Comparison of ENCODE assay signal across 2 cellular contexts in the genomic region with DNA sequence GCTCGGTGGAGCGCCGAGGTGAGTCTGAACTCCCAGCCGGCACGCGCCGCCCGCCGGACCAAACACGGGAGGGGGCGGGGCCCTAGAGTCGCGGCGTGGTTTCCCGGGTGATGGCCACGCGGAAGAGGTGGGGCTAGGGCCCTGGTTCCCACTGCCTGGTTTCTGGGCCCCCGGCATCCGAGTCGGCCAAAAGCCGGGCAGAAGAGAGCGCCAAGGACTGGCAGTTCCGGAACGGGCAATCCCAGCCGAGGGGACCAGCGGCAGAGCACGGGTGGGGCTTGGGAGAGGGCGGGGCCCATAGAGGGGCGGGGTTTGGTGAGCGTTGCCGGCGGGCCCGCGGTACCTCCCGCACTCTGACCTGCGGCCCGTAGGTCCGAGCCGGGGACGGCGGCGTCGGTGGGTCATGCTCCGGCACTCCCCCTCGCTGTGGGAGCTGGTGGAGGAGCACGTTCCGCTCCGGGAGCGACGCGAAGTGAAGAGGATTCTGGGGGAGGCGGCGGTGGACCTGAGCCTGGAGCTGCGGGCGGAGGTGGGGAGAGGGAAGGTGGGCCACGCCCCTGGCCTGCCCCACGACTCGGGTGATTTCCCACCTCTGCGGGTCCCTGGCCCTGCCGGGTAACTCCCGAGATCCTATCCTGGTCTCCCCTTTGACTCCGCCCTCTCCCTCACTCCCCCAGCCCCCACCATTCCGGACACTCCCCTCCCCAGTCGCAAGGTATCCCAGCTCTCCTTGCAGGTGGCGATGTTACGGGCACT.
TF ChIP-seq lines count a peak whose summit lies in the region.

A gene (plus strand): TSS at position 124 of the 756 bp plus-strand sequence. CDS start 280 bp downstream, at position 404.

TF ChIP-seq in A549, 52 proteins besides CTCF, POLR2A, EP300 and RAD21 (continued from another document):
- TF ChIP-seq, protein P1, sequence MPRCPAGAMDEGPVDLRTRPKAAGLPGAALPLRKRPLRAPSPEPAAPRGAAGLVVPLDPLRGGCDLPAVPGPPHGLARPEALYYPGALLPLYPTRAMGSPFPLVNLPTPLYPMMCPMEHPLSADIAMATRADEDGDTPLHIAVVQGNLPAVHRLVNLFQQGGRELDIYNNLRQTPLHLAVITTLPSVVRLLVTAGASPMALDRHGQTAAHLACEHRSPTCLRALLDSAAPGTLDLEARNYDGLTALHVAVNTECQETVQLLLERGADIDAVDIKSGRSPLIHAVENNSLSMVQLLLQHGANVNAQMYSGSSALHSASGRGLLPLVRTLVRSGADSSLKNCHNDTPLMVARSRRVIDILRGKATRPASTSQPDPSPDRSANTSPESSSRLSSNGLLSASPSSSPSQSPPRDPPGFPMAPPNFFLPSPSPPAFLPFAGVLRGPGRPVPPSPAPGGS (IDR thresholded peaks at IDR 0.05): 0 out of 3 replicates have a peak, but pooled peaks have one; percentile 9
- peak; percentile 64; the same call in 1 of the 2 replicates for TF ChIP-seq NPAS2 (CRISPR knock-in tag; IDR thresholded peaks at IDR 0.05; ENCODE audit: borderline replicate concordance)
- TF ChIP-seq, protein P2, sequence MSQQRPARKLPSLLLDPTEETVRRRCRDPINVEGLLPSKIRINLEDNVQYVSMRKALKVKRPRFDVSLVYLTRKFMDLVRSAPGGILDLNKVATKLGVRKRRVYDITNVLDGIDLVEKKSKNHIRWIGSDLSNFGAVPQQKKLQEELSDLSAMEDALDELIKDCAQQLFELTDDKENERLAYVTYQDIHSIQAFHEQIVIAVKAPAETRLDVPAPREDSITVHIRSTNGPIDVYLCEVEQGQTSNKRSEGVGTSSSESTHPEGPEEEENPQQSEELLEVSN (IDR thresholded peaks at IDR 0.05; ENCODE audit: borderline replicate concordance, low read depth): peak; percentile 29
- TF ChIP-seq, protein P3, sequence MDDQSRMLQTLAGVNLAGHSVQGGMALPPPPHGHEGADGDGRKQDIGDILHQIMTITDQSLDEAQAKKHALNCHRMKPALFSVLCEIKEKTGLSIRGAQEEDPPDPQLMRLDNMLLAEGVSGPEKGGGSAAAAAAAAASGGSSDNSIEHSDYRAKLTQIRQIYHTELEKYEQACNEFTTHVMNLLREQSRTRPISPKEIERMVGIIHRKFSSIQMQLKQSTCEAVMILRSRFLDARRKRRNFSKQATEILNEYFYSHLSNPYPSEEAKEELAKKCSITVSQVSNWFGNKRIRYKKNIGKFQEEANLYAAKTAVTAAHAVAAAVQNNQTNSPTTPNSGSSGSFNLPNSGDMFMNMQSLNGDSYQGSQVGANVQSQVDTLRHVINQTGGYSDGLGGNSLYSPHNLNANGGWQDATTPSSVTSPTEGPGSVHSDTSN (IDR thresholded peaks at IDR 0.05): peak; percentile 17; the same call in 1 of the 2 replicates
- TF ChIP-seq POLR2AphosphoS2 (conservative IDR thresholded peaks at IDR 0.05; ENCODE audit: low read length): no peak
- TF ChIP-seq ZFP36 (IDR thresholded peaks at IDR 0.05; ENCODE audit: borderline replicate concordance, partially characterized antibody): no peak
- no peak for TF ChIP-seq EHF (CRISPR knock-in tag; IDR thresholded peaks at IDR 0.05)
- TF ChIP-seq CEBPB (IDR thresholded peaks at IDR 0.05): no peak
- TF ChIP-seq, protein P4, sequence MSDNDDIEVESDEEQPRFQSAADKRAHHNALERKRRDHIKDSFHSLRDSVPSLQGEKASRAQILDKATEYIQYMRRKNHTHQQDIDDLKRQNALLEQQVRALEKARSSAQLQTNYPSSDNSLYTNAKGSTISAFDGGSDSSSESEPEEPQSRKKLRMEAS (IDR thresholded peaks at IDR 0.05): peak; percentile 79
- no peak for TF ChIP-seq ZC3H11A (IDR thresholded peaks at IDR 0.05)
- TF ChIP-seq JUN (IDR thresholded peaks at IDR 0.05): peak in 1 of 2 experiments; percentile 66; a peak in 2 of 5 replicates

TF ChIP-seq in HepG2, 621 proteins besides CTCF, POLR2A, EP300 and RAD21 (continued from another document and continues in another):
- TF ChIP-seq, protein P5, sequence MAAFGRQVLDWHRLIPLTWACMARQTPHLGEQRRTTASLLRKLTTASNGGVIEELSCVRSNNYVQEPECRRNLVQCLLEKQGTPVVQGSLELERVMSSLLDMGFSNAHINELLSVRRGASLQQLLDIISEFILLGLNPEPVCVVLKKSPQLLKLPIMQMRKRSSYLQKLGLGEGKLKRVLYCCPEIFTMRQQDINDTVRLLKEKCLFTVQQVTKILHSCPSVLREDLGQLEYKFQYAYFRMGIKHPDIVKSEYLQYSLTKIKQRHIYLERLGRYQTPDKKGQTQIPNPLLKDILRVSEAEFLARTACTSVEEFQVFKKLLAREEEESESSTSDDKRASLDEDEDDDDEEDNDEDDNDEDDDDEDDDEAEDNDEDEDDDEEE (CRISPR knock-in tag; IDR thresholded peaks at IDR 0.05): 0 out of 2 replicates have a peak, but pooled peaks have one; percentile 22
- TF ChIP-seq ZNF607 (CRISPR knock-in tag; IDR thresholded peaks at IDR 0.05; ENCODE audit: borderline replicate concordance): peak; percentile 89
- TF ChIP-seq MBD4 (IDR thresholded peaks at IDR 0.05; ENCODE audit: borderline replicate concordance, low read length): no peak
- TF ChIP-seq RFXANK (CRISPR knock-in tag; IDR thresholded peaks at IDR 0.05): no peak
- peak; percentile 78; the same call in 1 of the 2 replicates for TF ChIP-seq SALL1 (CRISPR knock-in tag; IDR thresholded peaks at IDR 0.05)
- no peak for TF ChIP-seq HMG20A (CRISPR knock-in tag; IDR thresholded peaks at IDR 0.05; ENCODE audit: borderline replicate concordance)
- no peak for TF ChIP-seq ZNF256 (CRISPR knock-in tag; conservative IDR thresholded peaks at IDR 0.05)
- peak; percentile 30; the same call in 1 of the 2 replicates for TF ChIP-seq ETV5 (CRISPR knock-in tag; IDR thresholded peaks at IDR 0.05; ENCODE audit: borderline replicate concordance)
- peak; percentile 75; the same call in 1 of the 2 replicates for TF ChIP-seq ZSCAN22 (CRISPR knock-in tag; IDR thresholded peaks at IDR 0.05)
- peak; percentile 56 for TF ChIP-seq GATAD1 (CRISPR knock-in tag; IDR thresholded peaks at IDR 0.05)
- TF ChIP-seq HOXA3 (CRISPR knock-in tag; IDR thresholded peaks at IDR 0.05): no peak; the same call in 1 of the 2 replicates
- no peak for TF ChIP-seq CEBPB (IDR thresholded peaks at IDR 0.05; ENCODE audit: borderline replicate concordance, low read depth, low read length)
- TF ChIP-seq, protein P6, sequence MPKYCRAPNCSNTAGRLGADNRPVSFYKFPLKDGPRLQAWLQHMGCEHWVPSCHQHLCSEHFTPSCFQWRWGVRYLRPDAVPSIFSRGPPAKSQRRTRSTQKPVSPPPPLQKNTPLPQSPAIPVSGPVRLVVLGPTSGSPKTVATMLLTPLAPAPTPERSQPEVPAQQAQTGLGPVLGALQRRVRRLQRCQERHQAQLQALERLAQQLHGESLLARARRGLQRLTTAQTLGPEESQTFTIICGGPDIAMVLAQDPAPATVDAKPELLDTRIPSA (CRISPR knock-in tag; IDR thresholded peaks at IDR 0.05; ENCODE audit: borderline replicate concordance): no peak; the same call in 1 of the 2 replicates
- TF ChIP-seq CAMTA2 (CRISPR knock-in tag; IDR thresholded peaks at IDR 0.05; ENCODE audit: borderline replicate concordance): peak; percentile 77
- 0 out of 2 replicates have a peak, but pooled peaks have one; percentile 28 for TF ChIP-seq PHF20 (CRISPR knock-in tag; IDR thresholded peaks at IDR 0.05)
- peak; percentile 38; the same call in 1 of the 2 replicates for TF ChIP-seq ESRRA (CRISPR knock-in tag; IDR thresholded peaks at IDR 0.05; ENCODE audit: low read depth)
- TF ChIP-seq SNRNP70 (IDR thresholded peaks at IDR 0.05; ENCODE audit: low read depth, low read length): no peak
- TF ChIP-seq MZF1 (CRISPR knock-in tag; IDR thresholded peaks at IDR 0.05; ENCODE audit: borderline replicate concordance): 0 out of 2 replicates have a peak, but pooled peaks have one; percentile 38
- TF ChIP-seq TSC22D2 (CRISPR knock-in tag; IDR thresholded peaks at IDR 0.05; ENCODE audit: borderline replicate concordance): no peak
- TF ChIP-seq PCBP1 (IDR thresholded peaks at IDR 0.05; ENCODE audit: borderline replicate concordance, low read depth, low read length): 0 out of 2 replicates have a peak, but pooled peaks have one; percentile 45
- 0 out of 2 replicates have a peak, but pooled peaks have one; percentile 29 for TF ChIP-seq ZBTB3 (CRISPR knock-in tag; IDR thresholded peaks at IDR 0.05; ENCODE audit: borderline replicate concordance, low read depth)
- no peak for TF ChIP-seq JUND (CRISPR knock-in tag; IDR thresholded peaks at IDR 0.05)
- no peak for TF ChIP-seq HOXD1 (CRISPR knock-in tag; IDR thresholded peaks at IDR 0.05)
- TF ChIP-seq ZNF335 (CRISPR knock-in tag; IDR thresholded peaks at IDR 0.05): 0 out of 2 replicates have a peak, but pooled peaks have one; percentile 82
- peak; percentile 26; the same call in 1 of the 2 replicates for TF ChIP-seq ZNF782 (CRISPR knock-in tag; IDR thresholded peaks at IDR 0.05; ENCODE audit: borderline replicate concordance)
- TF ChIP-seq, protein P1 (CRISPR knock-in tag; IDR thresholded peaks at IDR 0.05): peak; percentile 59
- peak; percentile 13; the same call in 1 of the 2 replicates for TF ChIP-seq KAT8 (CRISPR knock-in tag; IDR thresholded peaks at IDR 0.05)
- 0 out of 2 replicates have a peak, but pooled peaks have one; percentile 15 for TF ChIP-seq ZNF160 (CRISPR knock-in tag; IDR thresholded peaks at IDR 0.05)
- TF ChIP-seq, protein P7, sequence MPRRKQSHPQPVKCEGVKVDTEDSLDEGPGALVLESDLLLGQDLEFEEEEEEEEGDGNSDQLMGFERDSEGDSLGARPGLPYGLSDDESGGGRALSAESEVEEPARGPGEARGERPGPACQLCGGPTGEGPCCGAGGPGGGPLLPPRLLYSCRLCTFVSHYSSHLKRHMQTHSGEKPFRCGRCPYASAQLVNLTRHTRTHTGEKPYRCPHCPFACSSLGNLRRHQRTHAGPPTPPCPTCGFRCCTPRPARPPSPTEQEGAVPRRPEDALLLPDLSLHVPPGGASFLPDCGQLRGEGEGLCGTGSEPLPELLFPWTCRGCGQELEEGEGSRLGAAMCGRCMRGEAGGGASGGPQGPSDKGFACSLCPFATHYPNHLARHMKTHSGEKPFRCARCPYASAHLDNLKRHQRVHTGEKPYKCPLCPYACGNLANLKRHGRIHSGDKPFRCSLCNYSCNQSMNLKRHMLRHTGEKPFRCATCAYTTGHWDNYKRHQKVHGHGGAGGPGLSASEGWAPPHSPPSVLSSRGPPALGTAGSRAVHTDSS (CRISPR knock-in tag; conservative IDR thresholded peaks at IDR 0.05): no peak
- peak; percentile 91 for TF ChIP-seq CHCHD3 (CRISPR knock-in tag; IDR thresholded peaks at IDR 0.05)
- TF ChIP-seq ZFP90 (CRISPR knock-in tag; IDR thresholded peaks at IDR 0.05; ENCODE audit: borderline replicate concordance): peak; percentile 40; the same call in 1 of the 2 replicates
- TF ChIP-seq ZNF652 (CRISPR knock-in tag; IDR thresholded peaks at IDR 0.05; ENCODE audit: borderline replicate concordance, low read depth): no peak
- no peak; the same call in 1 of the 2 replicates for TF ChIP-seq ZNF331 (CRISPR knock-in tag; IDR thresholded peaks at IDR 0.05)
- TF ChIP-seq REPIN1 (CRISPR knock-in tag; IDR thresholded peaks at IDR 0.05; ENCODE audit: borderline replicate concordance, low read depth): peak; percentile 45; the same call in 1 of the 2 replicates
- peak; percentile 44 to 54; a peak in 1 of 4 replicates for TF ChIP-seq KLF16 (CRISPR knock-in tag; IDR thresholded peaks at IDR 0.05)
- TF ChIP-seq, protein P8, sequence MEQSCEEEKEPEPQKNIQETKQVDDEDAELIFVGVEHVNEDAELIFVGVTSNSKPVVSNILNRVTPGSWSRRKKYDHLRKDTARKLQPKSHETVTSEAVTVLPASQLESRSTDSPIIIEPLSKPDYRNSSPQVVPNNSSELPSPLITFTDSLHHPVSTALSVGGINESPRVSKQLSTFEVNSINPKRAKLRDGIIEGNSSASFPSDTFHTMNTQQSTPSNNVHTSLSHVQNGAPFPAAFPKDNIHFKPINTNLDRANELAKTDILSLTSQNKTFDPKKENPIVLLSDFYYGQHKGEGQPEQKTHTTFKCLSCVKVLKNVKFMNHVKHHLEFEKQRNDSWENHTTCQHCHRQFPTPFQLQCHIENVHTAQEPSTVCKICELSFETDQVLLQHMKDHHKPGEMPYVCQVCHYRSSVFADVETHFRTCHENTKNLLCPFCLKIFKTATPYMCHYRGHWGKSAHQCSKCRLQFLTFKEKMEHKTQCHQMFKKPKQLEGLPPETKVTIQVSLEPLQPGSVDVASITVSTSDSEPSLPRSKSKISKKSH (CRISPR knock-in tag; IDR thresholded peaks at IDR 0.05; ENCODE audit: borderline replicate concordance): no peak
- TF ChIP-seq ZNF556 (CRISPR knock-in tag; IDR thresholded peaks at IDR 0.05; ENCODE audit: borderline replicate concordance): peak; percentile 67; the same call in 1 of the 2 replicates
- TF ChIP-seq U2AF1 (optimal IDR thresholded peaks at IDR 0.05; ENCODE audit: low read depth, low read length): peak; percentile 61
- TF ChIP-seq, protein P4 (IDR thresholded peaks at IDR 0.05): peak; percentile 85
- TF ChIP-seq NFE2L1 (CRISPR knock-in tag; IDR thresholded peaks at IDR 0.05; ENCODE audit: borderline replicate concordance): no peak
- TF ChIP-seq, protein P9, sequence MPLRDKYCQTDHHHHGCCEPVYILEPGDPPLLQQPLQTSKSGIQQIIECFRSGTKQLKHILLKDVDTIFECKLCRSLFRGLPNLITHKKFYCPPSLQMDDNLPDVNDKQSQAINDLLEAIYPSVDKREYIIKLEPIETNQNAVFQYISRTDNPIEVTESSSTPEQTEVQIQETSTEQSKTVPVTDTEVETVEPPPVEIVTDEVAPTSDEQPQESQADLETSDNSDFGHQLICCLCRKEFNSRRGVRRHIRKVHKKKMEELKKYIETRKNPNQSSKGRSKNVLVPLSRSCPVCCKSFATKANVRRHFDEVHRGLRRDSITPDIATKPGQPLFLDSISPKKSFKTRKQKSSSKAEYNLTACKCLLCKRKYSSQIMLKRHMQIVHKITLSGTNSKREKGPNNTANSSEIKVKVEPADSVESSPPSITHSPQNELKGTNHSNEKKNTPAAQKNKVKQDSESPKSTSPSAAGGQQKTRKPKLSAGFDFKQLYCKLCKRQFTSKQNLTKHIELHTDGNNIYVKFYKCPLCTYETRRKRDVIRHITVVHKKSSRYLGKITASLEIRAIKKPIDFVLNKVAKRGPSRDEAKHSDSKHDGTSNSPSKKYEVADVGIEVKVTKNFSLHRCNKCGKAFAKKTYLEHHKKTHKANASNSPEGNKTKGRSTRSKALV (CRISPR knock-in tag; IDR thresholded peaks at IDR 0.05): no peak
